8 cellular contexts compared by ENCODE assay signal in the genomic region with DNA sequence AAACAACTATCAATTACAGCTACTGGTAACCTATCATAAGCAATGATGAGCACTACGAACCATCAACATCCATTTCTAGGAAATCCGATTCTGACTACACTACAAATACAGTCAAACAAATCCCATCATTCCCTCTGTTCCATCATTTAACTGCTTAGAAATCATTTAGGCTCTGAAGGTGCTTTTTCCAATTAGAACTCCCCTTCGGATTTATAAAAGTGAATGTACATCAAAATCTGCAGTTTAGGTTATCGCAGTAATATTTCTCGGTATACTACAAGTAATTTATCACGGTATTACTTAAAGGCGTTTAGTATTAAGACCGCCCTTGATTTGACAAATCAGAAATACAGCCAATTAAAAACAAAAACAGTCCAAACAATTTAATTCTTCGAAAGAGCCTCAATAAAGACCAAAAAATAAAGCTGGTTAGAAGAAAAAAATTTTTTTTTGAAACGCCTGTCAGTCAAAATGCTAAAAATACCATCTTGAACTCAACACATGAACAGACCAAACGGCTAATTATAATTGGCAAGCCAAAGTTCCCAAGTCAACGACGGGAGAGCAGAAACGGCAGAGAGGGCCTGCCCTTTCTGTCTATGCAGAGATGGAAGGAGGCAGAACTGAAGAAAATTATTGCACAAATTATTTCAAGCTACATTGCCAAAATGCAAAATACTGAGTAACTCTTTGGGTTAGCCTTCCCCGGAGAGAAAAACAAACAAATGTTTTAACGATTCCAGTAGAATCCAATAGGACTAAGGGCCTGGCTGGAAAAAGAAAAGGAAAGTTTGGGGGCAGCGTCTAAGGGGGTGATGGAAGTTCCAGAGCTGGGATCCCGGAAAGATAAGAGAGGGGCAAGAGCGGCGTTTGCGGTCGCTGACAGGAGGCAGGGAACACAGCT. TPM values are rescaled to one million over a fixed set of nuclear protein-coding genes. Genes with fewer than 3 reads are reported as not detected.
DNase-seq lines count a peak whose midpoint lies in the region; ATAC-seq lines count a peak whose summit lies in the region.

No MANE protein-coding gene starts in this region.

- H3K27ac Mint-ChIP-seq in stimulated activated naive CD8-positive, alpha-beta T cell treated with anti-CD3 and anti-CD28 coated beads, Interleukin-15, Interleukin-2, amounts not matched to agents 100 ng/mL and 50 ng/mL, for 24 hours: peak overlapping the region; percentile 97
- peak overlapping the region; percentile 97 for H3K27ac Mint-ChIP-seq in activated naive CD8-positive, alpha-beta T cell treated with anti-CD3 and anti-CD28 coated beads, Interleukin-2, amount 10 ng/mL, durations not matched to agents 7 days and 5 days

- peaks cover 52% of the 10 kb centered on the region for H3K4me1 Mint-ChIP-seq in stimulated activated naive CD8-positive, alpha-beta T cell treated with anti-CD3 and anti-CD28 coated beads, Interleukin-15, Interleukin-2, amounts not matched to agents 100 ng/mL and 50 ng/mL, for 24 hours (ENCODE audit: low read depth)
- peaks cover 34% of the 10 kb centered on the region for H3K4me1 Mint-ChIP-seq in activated naive CD8-positive, alpha-beta T cell treated with anti-CD3 and anti-CD28 coated beads, Interleukin-2, amount 10 ng/mL, durations not matched to agents 7 days and 5 days

- no peaks in the 10 kb centered on the region for H3K9me3 Mint-ChIP-seq in stimulated activated naive CD8-positive, alpha-beta T cell treated with anti-CD3 and anti-CD28 coated beads, Interleukin-15, Interleukin-2, amounts not matched to agents 100 ng/mL and 50 ng/mL, for 24 hours
- H3K9me3 Mint-ChIP-seq in activated naive CD8-positive, alpha-beta T cell treated with anti-CD3 and anti-CD28 coated beads, Interleukin-2, amount 10 ng/mL, durations not matched to agents 7 days and 5 days: no peaks in the 10 kb centered on the region

- DNase-seq in stimulated activated naive CD8-positive, alpha-beta T cell treated with anti-CD3 and anti-CD28 coated beads, Interleukin-15, Interleukin-2, amounts not matched to agents 100 U/mL and 50 U/mL, for 24 hours: no peak
- DNase-seq in NCI-H2171 (lab: John Stamatoyannopoulos, UW) (peak; percentile 1), left ventricle myocardium superior (no peak), renal cortical epithelial cell (ENCODE audit: low read depth) (peak; percentile 26)
- no peak for DNase-seq in activated naive CD8-positive, alpha-beta T cell treated with anti-CD3 and anti-CD28 coated beads, Interleukin-2, amount 10 ng/mL, durations not matched to agents 7 days and 5 days
- DNase-seq in stimulated activated CD4-positive, alpha-beta T cell treated with anti-CD3 and anti-CD28 coated beads, Interleukin-1b, Interleukin-23, amount 100 ng/mL, for 48 hours: no peak

- intact Hi-C loops in left ventricle myocardium superior (cut with micrococcal nuclease): no loop called here

- peaks cover 7% of the 10 kb centered on the region for H3K36me3 Mint-ChIP-seq in stimulated activated naive CD8-positive, alpha-beta T cell treated with anti-CD3 and anti-CD28 coated beads, Interleukin-15, Interleukin-2, amounts not matched to agents 100 ng/mL and 50 ng/mL, for 24 hours (ENCODE audit: low read depth)
- peaks cover 15% of the 10 kb centered on the region for H3K36me3 Mint-ChIP-seq in activated naive CD8-positive, alpha-beta T cell treated with anti-CD3 and anti-CD28 coated beads, Interleukin-2, amount 10 ng/mL, durations not matched to agents 7 days and 5 days

- H3K4me3 Mint-ChIP-seq in stimulated activated naive CD8-positive, alpha-beta T cell treated with anti-CD3 and anti-CD28 coated beads, Interleukin-15, Interleukin-2, amounts not matched to agents 100 ng/mL and 50 ng/mL, for 24 hours: peak overlapping the region; percentile 99
- H3K4me3 Mint-ChIP-seq in activated naive CD8-positive, alpha-beta T cell treated with anti-CD3 and anti-CD28 coated beads, Interleukin-2, amount 10 ng/mL, durations not matched to agents 7 days and 5 days: peak overlapping the region; percentile 98

- POLR2A ChIA-PET in activated naive CD8-positive, alpha-beta T cell treated with anti-CD3 and anti-CD28 coated beads, Interleukin-2, amount 10 ng/mL, durations not matched to agents 7 days and 5 days (lab: Charles Lee): interaction anchor here (0.7 to 3.4 kb wide), 6 partner anchors 12 to 1706 kb away, joined by 3 to 13 read pairs (median 4); partner anchors contain the start of gene UGP2

- H3K27me3 Mint-ChIP-seq in stimulated activated naive CD8-positive, alpha-beta T cell treated with anti-CD3 and anti-CD28 coated beads, Interleukin-15, Interleukin-2, amounts not matched to agents 100 ng/mL and 50 ng/mL, for 24 hours: no peaks in the 10 kb centered on the region
- no peaks in the 10 kb centered on the region for H3K27me3 Mint-ChIP-seq in activated naive CD8-positive, alpha-beta T cell treated with anti-CD3 and anti-CD28 coated beads, Interleukin-2, amount 10 ng/mL, durations not matched to agents 7 days and 5 days

- no peak for ATAC-seq in stimulated activated naive CD8-positive, alpha-beta T cell treated with anti-CD3 and anti-CD28 coated beads, Interleukin-15, Interleukin-2, amounts not matched to agents 100 U/mL and 50 U/mL, for 24 hours
- ATAC-seq in activated naive CD8-positive, alpha-beta T cell treated with anti-CD3 and anti-CD28 coated beads, Interleukin-2, amount 10 ng/mL, durations not matched to agents 7 days and 5 days (ENCODE audit: low read depth): no peak
- ATAC-seq in left ventricle myocardium superior (peak; percentile 54), GM18520 (IDR thresholded peaks at IDR 0.05; ENCODE audit: unreplicated experiment) (no peak)

RNA-seq across cellular contexts. Expression of gene VPS54, which starts 1.2 kb away (rescaled TPM):
- 10 to 100 TPM; 15.2 to 16.0 TPM for total RNA-seq in activated naive CD8-positive, alpha-beta T cell treated with anti-CD3 and anti-CD28 coated beads, Interleukin-2, amount 10 ng/mL, durations not matched to agents 7 days and 5 days
- 10.7 TPM for total RNA-seq in left ventricle myocardium superior
- 31.8 and 34.8 TPM in 2 replicates for total RNA-seq in renal cortical epithelial cell

Comparison
In these comparisons a context has a peak if more than half of its experiments do, and no peak if none do; other contexts are left out.
1. DNase-seq: peak in NCI-H2171 (single experiment) and renal cortical epithelial cell (single experiment); none in stimulated activated naive CD8-positive, alpha-beta T cell treated with anti-CD3 and anti-CD28 coated beads, Interleukin-15, Interleukin-2, amounts not matched to agents 100 U/mL and 50 U/mL, for 24 hours (single experiment), activated naive CD8-positive, alpha-beta T cell treated with anti-CD3 and anti-CD28 coated beads, Interleukin-2, amount 10 ng/mL, durations not matched to agents 7 days and 5 days (single experiment), left ventricle myocardium superior (single experiment) and stimulated activated CD4-positive, alpha-beta T cell treated with anti-CD3 and anti-CD28 coated beads, Interleukin-1b, Interleukin-23, amount 100 ng/mL, for 48 hours (single experiment).